Comparison of ENCODE assay signal across 18 cellular contexts in the genomic region with DNA sequence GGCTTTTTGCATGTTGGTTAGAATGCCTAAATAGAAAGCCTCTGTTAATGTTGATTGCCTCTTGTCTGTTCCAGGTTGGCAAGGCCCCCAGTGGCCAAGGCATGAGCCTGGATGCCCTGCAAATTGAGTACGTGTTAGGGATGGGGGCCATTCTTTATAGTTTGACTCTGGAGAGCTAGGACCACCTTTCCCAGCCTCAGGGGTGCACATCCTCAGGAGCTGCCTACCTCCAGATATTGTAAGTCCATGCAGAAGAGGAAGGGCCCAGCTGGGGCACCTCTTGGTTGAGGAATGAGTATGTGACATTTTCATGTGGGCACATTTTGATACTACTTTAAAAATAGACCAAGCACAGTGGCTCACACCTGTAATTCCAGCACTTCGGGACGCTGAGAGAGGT.
"Had no signal": no experiment of that assay in that cellular context is flagged by ENCODE, and none has a peak within 500 bp of the region (broad histone marks: within the 10 kb centered on the region; RNA-seq: fewer than 3 reads in every experiment).

No MANE protein-coding gene starts in this region.

- H3K4me3 Mint-ChIP-seq: activated naive CD8-positive, alpha-beta T cell treated with anti-CD3 and anti-CD28 coated beads, Interleukin-2, amount 50 U/mL, for 24 hours; dendritic cell treated with granulocyte-macrophage colony-stimulating factor and Interleukin-4, amounts not matched to agents 40 ng/mL and 50 ng/mL, for 4 days; memory B cell; stimulated activated effector memory CD8-positive, alpha-beta T cell treated with anti-CD3 and anti-CD28 coated beads, Interleukin-12 subunit alpha, Interleukin-12 subunit beta, amount 100 ng/mL, for 72 hours; stimulated activated naive CD8-positive, alpha-beta T cell treated with anti-CD3 and anti-CD28 coated beads, Interleukin-15, amount 100 ng/mL, for 72 hours; T-helper 17 cell had no signal

- H3K27me3 Mint-ChIP-seq: activated naive CD8-positive, alpha-beta T cell treated with anti-CD3 and anti-CD28 coated beads, Interleukin-2, amount 50 U/mL, for 24 hours; memory B cell; stimulated activated naive CD8-positive, alpha-beta T cell treated with anti-CD3 and anti-CD28 coated beads, Interleukin-15, amount 100 ng/mL, for 72 hours; T-helper 17 cell had no signal

- H3K27ac Mint-ChIP-seq: activated naive CD8-positive, alpha-beta T cell treated with anti-CD3 and anti-CD28 coated beads, Interleukin-2, amount 50 U/mL, for 24 hours; dendritic cell treated with granulocyte-macrophage colony-stimulating factor and Interleukin-4, amounts not matched to agents 40 ng/mL and 50 ng/mL, for 4 days; memory B cell; stimulated activated effector memory CD8-positive, alpha-beta T cell treated with anti-CD3 and anti-CD28 coated beads, Interleukin-12 subunit alpha, Interleukin-12 subunit beta, amount 100 ng/mL, for 72 hours; stimulated activated naive CD8-positive, alpha-beta T cell treated with anti-CD3 and anti-CD28 coated beads, Interleukin-15, amount 100 ng/mL, for 72 hours; T-helper 17 cell had no signal

- H3K36me3 Mint-ChIP-seq: stimulated activated effector memory CD8-positive, alpha-beta T cell treated with anti-CD3 and anti-CD28 coated beads, Interleukin-12 subunit alpha, Interleukin-12 subunit beta, amount 100 ng/mL, for 72 hours had no signal

- DNase-seq: activated CD4-positive, alpha-beta T cell treated with anti-CD3 and anti-CD28 coated beads for 4 hours; activated CD4-positive, alpha-beta T cell treated with anti-CD3 and anti-CD28 coated beads, Interleukin-2, amount 50 U/mL, for 48 hours; activated CD4-positive, CD25-positive, alpha-beta regulatory T cell; activated gamma-delta T cell; activated naive CD4-positive, alpha-beta T cell treated with anti-CD3 and anti-CD28 coated beads, Interleukin-2, amount 50 U/mL, for 16 hours; activated naive CD8-positive, alpha-beta T cell treated with anti-CD3 and anti-CD28 coated beads, Interleukin-2, amount 50 U/mL, for 24 hours; effector CD4-positive, alpha-beta T cell; left cardiac atrium; mucosa of descending colon; pancreas; psoas muscle; right cardiac atrium; stimulated activated CD4-positive, alpha-beta T cell treated with anti-CD3 and anti-CD28 coated beads, Interleukin-2, amount 100 ng/mL, for 24 hours; stimulated activated naive CD8-positive, alpha-beta T cell treated with anti-CD3 and anti-CD28 coated beads, Interleukin-15, amount 100 ng/mL, for 72 hours; T-helper 17 cell had no signal

- H3K9me3 Mint-ChIP-seq: activated naive CD8-positive, alpha-beta T cell treated with anti-CD3 and anti-CD28 coated beads, Interleukin-2, amount 50 U/mL, for 24 hours; dendritic cell treated with granulocyte-macrophage colony-stimulating factor and Interleukin-4, amounts not matched to agents 40 ng/mL and 50 ng/mL, for 4 days; memory B cell; stimulated activated effector memory CD8-positive, alpha-beta T cell treated with anti-CD3 and anti-CD28 coated beads, Interleukin-12 subunit alpha, Interleukin-12 subunit beta, amount 100 ng/mL, for 72 hours; stimulated activated naive CD8-positive, alpha-beta T cell treated with anti-CD3 and anti-CD28 coated beads, Interleukin-15, amount 100 ng/mL, for 72 hours had no signal

- ATAC-seq: activated naive CD8-positive, alpha-beta T cell treated with anti-CD3 and anti-CD28 coated beads, Interleukin-2, amount 50 U/mL, for 24 hours; left cardiac atrium; mucosa of descending colon; pancreas; psoas muscle; right cardiac atrium; stimulated activated effector memory CD8-positive, alpha-beta T cell treated with anti-CD3 and anti-CD28 coated beads, Interleukin-12 subunit alpha, Interleukin-12 subunit beta, amount 100 ng/mL, for 72 hours; stimulated activated naive CD8-positive, alpha-beta T cell treated with anti-CD3 and anti-CD28 coated beads, Interleukin-15, amount 100 ng/mL, for 72 hours; T-helper 17 cell had no signal
